ENCODE assay signal across 22 cellular contexts in the genomic region with DNA sequence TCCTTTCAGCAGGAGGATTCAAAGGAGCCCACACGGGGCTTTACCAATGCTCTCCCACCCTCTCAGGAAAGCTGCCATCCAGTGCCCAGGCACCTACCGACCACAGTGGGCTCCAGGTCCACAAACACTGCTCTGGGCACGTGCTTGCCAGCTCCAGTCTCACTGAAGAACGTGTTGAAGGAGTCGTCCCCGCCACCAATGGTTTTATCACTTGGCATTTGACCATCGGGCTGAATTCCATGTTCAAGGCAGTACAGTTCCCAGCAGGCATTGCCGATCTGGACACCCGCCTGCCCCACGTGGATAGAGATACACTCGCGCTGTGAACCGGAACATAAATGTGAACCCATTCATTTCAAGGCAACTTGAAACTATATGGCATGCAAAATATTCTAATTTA. TPM values are rescaled to one million over a fixed set of nuclear protein-coding genes. Genes with fewer than 3 reads are reported as not detected.
"Had no signal": no experiment of that assay in that cellular context is flagged by ENCODE, and none has a peak within 500 bp of the region (broad histone marks: within the 10 kb centered on the region; RNA-seq: fewer than 3 reads in every experiment).

No MANE protein-coding gene starts in this region.

RNA-seq across cellular contexts. Expression of a gene that starts 2.2 kb away (rescaled TPM):
- total RNA-seq: activated CD4-positive, alpha-beta memory T cell treated with anti-CD3 and anti-CD28 coated beads, Interleukin-2, amount 10 ng/mL, durations not matched to agents 7 days and 5 days; activated CD4-positive, alpha-beta T cell treated with anti-CD3 and anti-CD28 coated beads for 36 hours; activated CD4-positive, alpha-beta T cell treated with anti-CD3 and anti-CD28 coated beads, Interleukin-2, amount 10 ng/mL, durations not matched to agents 7 days and 5 days; activated CD8-positive, alpha-beta memory T cell treated with anti-CD3 and anti-CD28 coated beads for 36 hours; activated CD8-positive, alpha-beta T cell treated with anti-CD3 and anti-CD28 coated beads, Interleukin-2, amount 10 ng/mL, durations not matched to agents 7 days and 5 days; activated naive CD4-positive, alpha-beta T cell treated with anti-CD3 and anti-CD28 coated beads for 36 hours; activated naive CD4-positive, alpha-beta T cell treated with anti-CD3 and anti-CD28 coated beads, Interleukin-2, amount 50 U/mL, for 72 hours; activated naive CD8-positive, alpha-beta T cell treated with anti-CD3 and anti-CD28 coated beads for 36 hours; activated T-cell treated with anti-CD3 and anti-CD28 coated beads, Interleukin-2, amount 50 U/mL, for 4 hours; activated T-cell treated with anti-CD3 and anti-CD28 coated beads, Interleukin-2, amount 50 U/mL, for 72 hours; activated T-helper 1 cell treated with anti-CD3 and anti-CD28 coated beads, Interleukin-12 subunit alpha, Interleukin-12 subunit beta, Interleukin-2, Interleukin-4 antibody, amounts not matched to agents 30 ng/mL and 10 ng/mL and 1 ng/mL, durations not matched to agents 14 hours and 24 hours and 36 hours; activated T-helper 17 cell treated with anti-CD3 and anti-CD28 coated beads, Interleukin-2, amount 50 U/mL, for 72 hours; adrenal gland; aorta; astrocyte; body of pancreas; breast epithelium; T-cell; T-helper 1 cell treated with Interleukin-12 subunit alpha and Interleukin-12 subunit beta and Interleukin-4 antibody, amounts not matched to agents 30 ng/mL and 1 ng/mL, for 36 hours; T-helper 17 cell; T-helper 2 cell treated with Interferon-gamma antibody and Interleukin-4, amounts not matched to agents 100 ng/mL and 5 ng/mL, for 36 hours; WTC11 had no signal
- polyA plus RNA-seq: adrenal gland had no signal
